Comparison of ENCODE assay signal across 12 cellular contexts in the genomic region with DNA sequence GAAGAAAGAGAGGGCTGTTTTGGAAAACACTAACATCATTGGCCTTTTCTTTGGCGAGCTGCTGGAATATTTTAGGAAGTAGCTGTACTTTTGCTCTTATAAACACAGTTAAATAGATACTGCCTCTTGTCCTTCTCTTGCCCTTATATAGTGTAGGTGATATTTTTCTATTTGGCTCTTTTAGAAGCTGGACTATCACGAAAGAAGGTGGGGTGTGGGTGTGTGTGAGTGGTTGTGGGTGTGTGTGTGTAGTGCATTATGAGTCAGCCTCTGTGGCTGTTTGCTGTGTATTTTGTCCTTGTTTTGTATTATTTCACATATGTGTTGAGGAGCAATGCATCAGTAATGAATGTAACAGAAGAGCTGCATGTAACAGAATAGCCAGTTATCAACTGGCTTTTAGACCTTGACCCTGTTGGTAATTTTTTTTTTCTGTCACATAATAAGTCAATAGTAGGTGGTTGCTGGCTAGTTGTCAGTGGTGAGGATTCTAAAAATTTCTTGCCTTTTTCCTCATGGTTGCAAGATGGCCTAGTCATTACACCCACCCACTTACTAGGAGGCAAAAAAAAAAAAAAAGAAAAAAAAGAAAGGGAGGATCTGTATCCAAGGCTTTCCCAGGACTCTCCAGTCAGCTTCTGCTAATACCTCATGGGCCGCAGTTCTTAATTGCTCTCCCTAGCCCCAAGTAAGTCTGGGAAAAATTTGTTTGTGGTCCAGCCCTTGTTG. TPM values are rescaled to one million over a fixed set of nuclear protein-coding genes. Genes with fewer than 3 reads are reported as not detected.
A peak's percentile ranks its signal among the peaks of the same experiment; 100 is the strongest.
DNase-seq lines count a peak whose midpoint lies in the region; ATAC-seq and TF ChIP-seq lines count a peak whose summit lies in the region.
"Had no signal": no experiment of that assay in that cellular context is flagged by ENCODE, and none has a peak within 500 bp of the region (broad histone marks: within the 10 kb centered on the region; RNA-seq: fewer than 3 reads in every experiment).

No MANE protein-coding gene starts in this region.

- intact Hi-C loops in esophagus squamous epithelium (cut with DNase I): no loop called here
- intact Hi-C loops in ovary (cut with DNase I): no loop called here
- intact Hi-C loops in activated CD4-positive, alpha-beta memory T cell treated with anti-CD3 and anti-CD28 coated beads for 36 hours (cut with micrococcal nuclease): no loop called here

- H3K36me3 Mint-ChIP-seq in activated CD4-positive, alpha-beta memory T cell treated with anti-CD3 and anti-CD28 coated beads for 36 hours: no peaks in the 10 kb centered on the region

- H3K4me1 ChIP-seq in esophagus squamous epithelium (peaks cover 0 to 68% (median 17%) of the 10 kb centered on the region in 3 donors), ovary (ENCODE audit: insufficient read depth) (peaks cover 20% of the 10 kb centered on the region)

- H3K27me3 ChIP-seq in esophagus squamous epithelium (no peaks in the 10 kb centered on the region), ovary (no peaks in the 10 kb centered on the region)
- H3K27me3 ChIP-seq: dorsolateral prefrontal cortex had no signal

- TF ChIP-seq POLR2A in esophagus squamous epithelium (IDR thresholded peaks at IDR 0.05) (no peak), ovary (IDR thresholded peaks at IDR 0.05) (no peak)

- peak; percentile 24 for DNase-seq in AG08395 (ENCODE audit: low spot score)
- DNase-seq in esophagus squamous epithelium (lab: John Stamatoyannopoulos, UW): no peak
- DNase-seq in ovary: peak in 3 of 5 donors; percentile 40 to 48 (median 43)
- no peak for DNase-seq in DMS 273 (lab: John Stamatoyannopoulos, UW; ENCODE audit: unreplicated experiment)
- DNase-seq in cerebellar cortex (ENCODE audit: low spot score): no peak
- DNase-seq in effector CD8-positive, alpha-beta T cell (lab: John Stamatoyannopoulos, UW): no peak
- no peak for DNase-seq in activated CD4-positive, alpha-beta memory T cell treated with anti-CD3 and anti-CD28 coated beads for 36 hours
- DNase-seq: dorsolateral prefrontal cortex, left colon, NCI-H345, SW 1271 had no signal

- peak; percentile 48 for ATAC-seq in HG03432 (IDR thresholded peaks at IDR 0.05; ENCODE audit: unreplicated experiment)
- ATAC-seq: left colon had no signal

- no peak for TF ChIP-seq EP300 in ovary (IDR thresholded peaks at IDR 0.05)

- POLR2A ChIA-PET in activated CD4-positive, alpha-beta memory T cell treated with anti-CD3 and anti-CD28 coated beads for 36 hours (lab: Charles Lee): no interaction called here

- H3K27me3 Mint-ChIP-seq in activated CD4-positive, alpha-beta memory T cell treated with anti-CD3 and anti-CD28 coated beads for 36 hours: no peaks in the 10 kb centered on the region

- no peak for TF ChIP-seq CTCF in esophagus squamous epithelium (IDR thresholded peaks at IDR 0.05)
- no peak for TF ChIP-seq CTCF in ovary (IDR thresholded peaks at IDR 0.05)

- WGBS in esophagus squamous epithelium, 2 donors: 57 to 65% methylated on average over 3 of the region's 3 CpGs
- WGBS in ovary, 3 donors: 7 to 11% (median 10%) methylated on average over 3 of the region's 3 CpGs

- H3K4me3 ChIP-seq in esophagus squamous epithelium: peak overlapping the region in 1 of 4 donors; percentile 6
- peak overlapping the region; percentile 15 for H3K4me3 ChIP-seq in ovary

- no peaks in the 10 kb centered on the region for H3K9me3 ChIP-seq in esophagus squamous epithelium
- H3K9me3 ChIP-seq in ovary: no peaks in the 10 kb centered on the region

- no peak overlapping the region for H3K4me3 Mint-ChIP-seq in activated CD4-positive, alpha-beta memory T cell treated with anti-CD3 and anti-CD28 coated beads for 36 hours

- H3K4me1 Mint-ChIP-seq in activated CD4-positive, alpha-beta memory T cell treated with anti-CD3 and anti-CD28 coated beads for 36 hours (ENCODE audit: low read depth): peaks cover 9% of the 10 kb centered on the region

- no peaks in the 10 kb centered on the region for H3K9me3 Mint-ChIP-seq in activated CD4-positive, alpha-beta memory T cell treated with anti-CD3 and anti-CD28 coated beads for 36 hours

- H3K27ac Mint-ChIP-seq in activated CD4-positive, alpha-beta memory T cell treated with anti-CD3 and anti-CD28 coated beads for 36 hours: no peak overlapping the region

- H3K36me3 ChIP-seq in esophagus squamous epithelium: no peaks in the 10 kb centered on the region
- no peaks in the 10 kb centered on the region for H3K36me3 ChIP-seq in ovary

- H3K27ac ChIP-seq in esophagus squamous epithelium (peak overlapping the region; percentile 15 to 74 (median 55)), ovary (peak overlapping the region; percentile 74 to 83)

- CTCF ChIA-PET in activated CD4-positive, alpha-beta memory T cell treated with anti-CD3 and anti-CD28 coated beads for 36 hours (lab: Charles Lee): interaction anchor here (0.7 kb wide), 1 partner anchor 110 kb away, joined by 3 read pairs; no protein-coding TSS in a partner anchor

RNA-seq across cellular contexts. Expression of a gene that starts 23.8 kb away (rescaled TPM):
- total RNA-seq in esophagus squamous epithelium (100 to 1,000 TPM in 1 of 4 donors, 10 to 100 TPM in 3; 26.5 to 117 (median 29.7) TPM), ovary (10 to 100 TPM; 51.1 to 76.7 (median 70.6) TPM)
- 10 to 100 TPM; 37.1 to 38.8 TPM for polyA plus RNA-seq in ovary
- total RNA-seq in activated CD4-positive, alpha-beta memory T cell treated with anti-CD3 and anti-CD28 coated beads for 36 hours: 1 to 10 TPM; 7.1 to 8.0 TPM

Comparison
In these comparisons a context has a peak if more than half of its experiments do, and no peak if none do; other contexts are left out.
1. DNase-seq: peak in AG08395 (single experiment) and ovary (3 of 5); none in esophagus squamous epithelium (single experiment), DMS 273 (single experiment), cerebellar cortex (single experiment), effector CD8-positive, alpha-beta T cell (single experiment) and activated CD4-positive, alpha-beta memory T cell treated with anti-CD3 and anti-CD28 coated beads for 36 hours (single experiment).